In genomic region chr5:120567066-120567465, GRCh38 we compare ENCODE assay signal across 29 cellular contexts.
"Had no signal": no experiment of that assay in that cellular context is flagged by ENCODE, and none has a peak within 500 bp of the region (broad histone marks: within the 10 kb centered on the region; RNA-seq: fewer than 3 reads in every experiment).

No MANE protein-coding gene starts in this region.

- ATAC-seq: activated CD8-positive, alpha-beta T cell treated with anti-CD3 and anti-CD28 coated beads for 36 hours; activated T-cell treated with anti-CD3 and anti-CD28 coated beads, Interleukin-2, amount 50 U/mL, for 4 hours; activated T-helper 17 cell treated with anti-CD3 and anti-CD28 coated beads, Interleukin-2, amount 50 U/mL, for 72 hours; esophagus mucosa; T-helper 17 cell; WTC11 had no signal

- H3K4me3 ChIP-seq: coronary artery, dorsolateral prefrontal cortex had no signal

- DNase-seq: activated CD4-positive, alpha-beta T cell treated with anti-CD3 and anti-CD28 coated beads for 1 hour; activated CD4-positive, alpha-beta T cell treated with anti-CD3 and anti-CD28 coated beads for 4 hours; activated CD4-positive, alpha-beta T cell treated with anti-CD3 and anti-CD28 coated beads, Interleukin-2, amount 10 ng/mL, durations not matched to agents 7 days and 5 days; activated CD4-positive, alpha-beta T cell treated with anti-CD3 and anti-CD28 coated beads, Interleukin-2, amount 50 U/mL, for 4 hours; activated CD8-positive, alpha-beta memory T cell treated with anti-CD3 and anti-CD28 coated beads for 24 hours; activated CD8-positive, alpha-beta T cell treated with anti-CD3 and anti-CD28 coated beads for 36 hours; activated effector memory CD4-positive, alpha-beta T cell treated with Interleukin-2 at 50 U/mL for 16 hours; activated gamma-delta T cell treated with Interleukin-2 at 50 U/mL for 16 hours; activated naive CD4-positive, alpha-beta T cell treated with anti-CD3 and anti-CD28 coated beads, Interleukin-2, amount 50 U/mL, for 16 hours; activated naive CD4-positive, alpha-beta T cell treated with Interleukin-2 at 50 U/mL for 16 hours; activated T-cell treated with anti-CD3 and anti-CD28 coated beads, Interleukin-2, amount 50 U/mL, for 4 hours; amniotic stem cell; anterior cingulate cortex; brain microvascular endothelial cell; effector memory CD4-positive, alpha-beta T cell; endodermal cell; foreskin fibroblast; head of caudate nucleus; T-helper 1 cell; T-helper 17 cell; T1000 had no signal

- H3K27me3 ChIP-seq: brain microvascular endothelial cell, dorsolateral prefrontal cortex had no signal

- H3K36me3 ChIP-seq: brain microvascular endothelial cell had no signal

- FAIRE-seq: astrocyte, frontal cortex had no signal

- H3K27ac ChIP-seq: brain microvascular endothelial cell, coronary artery, dorsolateral prefrontal cortex, VCaP had no signal
